In the genomic region with DNA sequence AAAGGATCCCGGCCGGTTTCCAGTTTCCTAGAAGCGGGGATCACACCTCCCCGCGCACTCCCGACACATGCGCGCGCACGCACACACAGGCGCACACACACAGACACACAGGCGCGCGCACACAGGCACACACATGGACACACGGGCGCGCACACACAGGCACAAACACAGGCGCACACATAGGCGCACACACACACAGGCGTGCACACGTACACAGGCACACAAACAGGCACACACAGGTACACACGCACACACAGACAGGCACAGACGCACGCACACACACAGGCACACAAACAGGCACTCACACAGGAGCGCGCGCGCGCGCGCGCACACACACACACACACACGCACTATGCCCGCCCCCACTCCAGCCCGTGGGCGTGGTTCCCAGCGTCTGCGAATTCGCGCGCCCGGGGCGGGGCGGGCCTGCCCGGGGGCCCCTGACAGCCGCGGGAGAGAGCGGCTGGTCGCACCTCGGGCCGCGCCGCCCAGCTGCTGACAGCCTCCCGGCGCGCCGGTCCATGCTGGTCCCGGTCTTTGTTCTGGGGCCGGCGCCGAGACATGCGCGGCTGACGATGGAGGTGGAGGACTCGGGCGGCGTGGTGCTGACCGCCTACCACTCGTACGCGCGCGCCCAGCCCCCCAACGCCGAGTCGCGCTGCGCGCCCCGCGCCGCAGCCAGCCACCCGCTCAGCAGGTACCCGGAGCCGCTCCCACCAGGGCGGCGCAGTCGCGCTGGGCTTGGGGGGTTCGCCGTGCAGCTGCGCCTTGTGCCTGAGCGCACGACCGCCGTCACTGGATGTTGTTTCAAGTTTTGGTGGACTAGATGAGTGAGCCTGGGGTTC, we compare ENCODE assay signal across 8 cellular contexts. TPM values are rescaled to one million over a fixed set of nuclear protein-coding genes. Genes with fewer than 3 reads are reported as not detected.
A peak's percentile ranks its signal among the peaks of the same experiment; 100 is the strongest.
DNase-seq lines count a peak whose midpoint lies in the region; ATAC-seq, FAIRE-seq and TF ChIP-seq lines count a peak whose summit lies in the region.

A gene with protein sequence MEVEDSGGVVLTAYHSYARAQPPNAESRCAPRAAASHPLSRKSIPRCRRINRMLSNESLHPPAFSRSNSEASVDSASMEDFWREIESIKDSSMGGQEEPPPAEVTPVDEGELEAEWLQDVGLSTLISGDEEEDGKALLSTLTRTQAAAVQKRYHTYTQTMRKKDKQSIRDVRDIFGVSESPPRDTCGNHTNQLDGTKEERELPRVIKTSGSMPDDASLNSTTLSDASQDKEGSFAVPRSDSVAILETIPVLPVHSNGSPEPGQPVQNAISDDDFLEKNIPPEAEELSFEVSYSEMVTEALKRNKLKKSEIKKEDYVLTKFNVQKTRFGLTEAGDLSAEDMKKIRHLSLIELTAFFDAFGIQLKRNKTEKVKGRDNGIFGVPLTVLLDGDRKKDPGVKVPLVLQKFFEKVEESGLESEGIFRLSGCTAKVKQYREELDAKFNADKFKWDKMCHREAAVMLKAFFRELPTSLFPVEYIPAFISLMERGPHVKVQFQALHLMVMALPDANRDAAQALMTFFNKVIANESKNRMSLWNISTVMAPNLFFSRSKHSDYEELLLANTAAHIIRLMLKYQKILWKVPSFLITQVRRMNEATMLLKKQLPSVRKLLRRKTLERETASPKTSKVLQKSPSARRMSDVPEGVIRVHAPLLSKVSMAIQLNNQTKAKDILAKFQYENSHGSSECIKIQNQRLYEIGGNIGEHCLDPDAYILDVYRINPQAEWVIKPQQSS (plus strand): TSS at position 470 of the 845 bp plus-strand sequence. CDS start 106 bp downstream, at position 576.

- peak within 1 kb of the TSS; percentile 16; the same call in 1 of the 2 replicates for H3K4me3 ChIP-seq in GM12878
- peak within 1 kb of the TSS; percentile 70 for H3K4me3 ChIP-seq in hepatocyte

- TF ChIP-seq RAD21 in GM12878 (IDR thresholded peaks at IDR 0.05; ENCODE audit: insufficient read depth, low read depth, low read length), result no peak

- in situ Hi-C loops in GM12878 (cut with MboI), result no loop called here

- TF ChIP-seq CTCF in GM12878 (IDR thresholded peaks at IDR 0.05 in 2 of 3, conservative IDR thresholded peaks at IDR 0.05 in 1 of 3; ENCODE audit: control insufficient read depth in 2 of 3, extremely low read depth in 1 of 3, insufficient read depth in 1 of 3, low read depth in 3 of 3, low read length in 3 of 3) (no peak), hepatocyte (IDR thresholded peaks at IDR 0.05; ENCODE audit: poor library complexity) (peak; percentile 43)

- POLR2A ChIA-PET in GM12878 (lab: Charles Lee), result no interaction called here

- peak within 1 kb of the TSS; percentile 38; the same call in 1 of the 2 replicates for H3K4me2 ChIP-seq in GM12878 (ENCODE audit: control insufficient read depth, insufficient read depth)
- peak within 1 kb of the TSS; percentile 76 for H3K4me2 ChIP-seq in hepatocyte

- no peaks in the 10 kb centered on the region for H4K20me1 ChIP-seq in GM12878 (ENCODE audit: control insufficient read depth, insufficient read depth)
- no peaks in the 10 kb centered on the region for H4K20me1 ChIP-seq in hepatocyte (ENCODE audit: insufficient read depth, poor library complexity, severe bottlenecking)

- H3K27me3 ChIP-seq in GM12878 (replicated peaks in 1 of 2; ENCODE audit: control insufficient read depth in 2 of 2, insufficient read depth in 2 of 2, low read length in 1 of 2) (peaks cover 0 to 2% of the 10 kb centered on the region in 2 experiments; a peak in 2 of 4 replicates), hepatocyte (no peaks in the 10 kb centered on the region)

- H3K27ac ChIP-seq in GM12878 (ENCODE audit: control insufficient read depth, insufficient read depth) (no peak within 1 kb of the TSS), hepatocyte (peak within 1 kb of the TSS; percentile 92)

- intact Hi-C loops in GM12878 (cut with micrococcal nuclease; ENCODE audit: unreplicated experiment), result no loop called here
- intact Hi-C loops in posterior vena cava (cut with DNase I), result loop anchor here in 1 of 2 donors (5.0 to 10.0 kb wide), 3 partner anchors 55 to 185 kb away; no protein-coding TSS in a partner anchor

- H2AFZ ChIP-seq in GM12878 (ENCODE audit: control insufficient read depth, low read depth, low read length), result peak within 1 kb of the TSS; percentile 23; the same call in 1 of the 2 replicates
- H2AFZ ChIP-seq in hepatocyte, result peak within 1 kb of the TSS; percentile 11

- H3K9ac ChIP-seq in GM12878 (ENCODE audit: control insufficient read depth, insufficient read depth, low read length), result no peak within 1 kb of the TSS

- TF ChIP-seq EP300 in GM12878 (IDR thresholded peaks at IDR 0.05; ENCODE audit: borderline replicate concordance in 1 of 2, control insufficient read depth in 1 of 2, low read depth in 2 of 2, low read length in 2 of 2), result no peak

- SMC1A ChIA-PET in GM12878 (lab: Charles Lee; ENCODE audit: uncharacterized antibody, unreplicated experiment), result no interaction called here

- no TSS peak for BruUV-seq in GM12878 (replicated peaks; lab: Mats Ljungman, UMichigan)

- CTCF ChIA-PET in GM12878 (lab: Yijun Ruan, JAX), result no interaction called here

- H3K4me1 ChIP-seq in GM12878 (ENCODE audit: control insufficient read depth, insufficient read depth, low read length) (no peaks in the 10 kb centered on the region), hepatocyte (ENCODE audit: insufficient read depth) (peaks cover 23% of the 10 kb centered on the region)

- FAIRE-seq in GM12878 (lab: Jason Lieb, UNC), result no peak

- H3K9me2 ChIP-seq in hepatocyte (replicated peaks; ENCODE audit: insufficient read depth), result no peaks in the 10 kb centered on the region

- no peaks in the 10 kb centered on the region for H3K9me3 ChIP-seq in GM12878 (replicated peaks; ENCODE audit: control insufficient read depth, insufficient read depth, low read length)
- H3K9me3 ChIP-seq in hepatocyte (ENCODE audit: low read depth), result no peaks in the 10 kb centered on the region

- TF ChIP-seq POLR2A in GM12878 (IDR thresholded peaks at IDR 0.05; ENCODE audit: low read depth, low read length), result no peak

- 6% methylated on average over 28 of the region's 96 CpGs for WGBS in GM12878 (ENCODE audit: insufficient coverage, insufficient replicate concordance, low lambda C conversion rate, missing lambda C conversion rate)
- 1% methylated on average over 70 of the region's 96 CpGs for WGBS in hepatocyte (ENCODE audit: low lambda C conversion rate, missing lambda C conversion rate)

- DNase-seq in activated gamma-delta T cell (lab: John Stamatoyannopoulos, UW) (peak; percentile 7), activated gamma-delta T cell treated with Interleukin-2 at 50 U/mL for 16 hours (no peak), NCI-H526 (lab: John Stamatoyannopoulos, UW) (peak; percentile 79 to 90), GM12878 (ENCODE audit: low read depth, low spot score) (no peak), hepatocyte (ENCODE audit: low spot score) (peak; percentile 96), posterior vena cava (ENCODE audit: low spot score) (peak; percentile 89)
- no peak for DNase-seq in NK-92 treated with Interleukin-12 subunit alpha and Interleukin-12 subunit beta, amount 100 ng/mL, for 24 hours (lab: John Stamatoyannopoulos, UW)

- RAD21 ChIA-PET in GM12878 (lab: Charles Lee; ENCODE audit: unreplicated experiment), result no interaction called here

- peak; percentile 86 for ATAC-seq in HG03135 (IDR thresholded peaks at IDR 0.05; ENCODE audit: unreplicated experiment)
- peak; percentile 42 for ATAC-seq in GM12878

- H3K36me3 ChIP-seq in GM12878 (ENCODE audit: control insufficient read depth in 2 of 2, insufficient read depth in 2 of 2, low read length in 1 of 2) (no peaks in the 10 kb centered on the region), hepatocyte (replicated peaks; ENCODE audit: insufficient read depth, low read depth) (no peaks in the 10 kb centered on the region)

- no peaks in the 10 kb centered on the region for H3K79me2 ChIP-seq in GM12878 (ENCODE audit: control insufficient read depth, insufficient read depth, low read length)
- peaks cover 32% of the 10 kb centered on the region for H3K79me2 ChIP-seq in hepatocyte

TF ChIP-seq in GM12878, 131 proteins besides CTCF, POLR2A, EP300 and RAD21:
- TF ChIP-seq EZH2 (IDR thresholded peaks at IDR 0.05; ENCODE audit: borderline replicate concordance, control insufficient read depth, low read depth, low read length), result no peak

RNA-seq across cellular contexts. Expression of the gene that starts here (rescaled TPM):
- not detected in 2 replicates for total RNA-seq in GM12878 (2013; cell fraction: nucleolus; rRNA removed)
- not detected in 2 replicates for total RNA-seq in GM12878 (2014; rRNA removed)
- not detected in 2 replicates for total RNA-seq in GM12878 (2014; rRNA removed; fragmentation: Illumina TruSeq; extraction: Trizol)
- not detected in 2 replicates for total RNA-seq in GM12878 (2021)
- polyA plus RNA-seq in GM12878 (2011; ENCODE audit: low read depth), result not detected
- polyA plus RNA-seq in GM12878 (2011; rRNA removed), result not detected in 2 replicates
- polyA plus RNA-seq in GM12878 (2011; cell fraction: cytosol; rRNA removed), result not detected in 2 replicates
- polyA plus RNA-seq in GM12878 (2011; cell fraction: nucleus; rRNA removed), result not detected in 2 replicates
- polyA plus RNA-seq in GM12878 (2012), result not detected in 2 replicates
- polyA plus RNA-seq in GM12878 (2014; fragmentation: Illumina TruSeq; extraction: Trizol), result not detected in 2 replicates
- polyA plus RNA-seq in GM12878 (2014; fragmentation: Nextera tagmentation; extraction: Ambion mirVana), result not detected
- polyA plus RNA-seq in GM12878 (2014; rRNA removed), result not detected in 2 replicates
- not detected for polyA plus RNA-seq in GM12878 (2016; fragmentation: Nextera tagmentation; extraction: Ambion mirVana)
- polyA minus RNA-seq in GM12878 (2011; rRNA and poly(A)+ RNA removed), result not detected in 2 replicates
- not detected in 2 replicates for polyA minus RNA-seq in GM12878 (2011; cell fraction: cytosol; rRNA and poly(A)+ RNA removed)
- polyA minus RNA-seq in GM12878 (2011; cell fraction: nucleus; rRNA and poly(A)+ RNA removed), result not detected in 2 replicates
- total RNA-seq in hepatocyte, result 60.7 and 71.3 TPM in 2 replicates
- polyA plus RNA-seq in hepatocyte, result 20.7 and 23.5 TPM in 2 replicates
- 10 to 100 TPM; 15.6 to 26.2 TPM for total RNA-seq in posterior vena cava

Comparison
In these comparisons a context has a peak if more than half of its experiments do, and no peak if none do; other contexts are left out.
1. RNA of the gene that starts here (total RNA-seq): 60.7 to 71.3 TPM in hepatocyte and 15.6 to 26.2 TPM in posterior vena cava; not detected in GM12878; every median in the first group is over 10 times any median in the second.
2. RNA of the gene that starts here (polyA plus RNA-seq): 20.7 to 23.5 TPM in hepatocyte; not detected in GM12878; every median in the first group is over 10 times any median in the second.
3. DNase-seq: peak in activated gamma-delta T cell (single experiment), NCI-H526 (2 of 2), hepatocyte (single experiment) and posterior vena cava (single experiment); none in activated gamma-delta T cell treated with Interleukin-2 at 50 U/mL for 16 hours (single experiment), GM12878 (single experiment) and NK-92 treated with Interleukin-12 subunit alpha and Interleukin-12 subunit beta, amount 100 ng/mL, for 24 hours (single experiment).
4. Peak in ATAC-seq, H3K4me3 ChIP-seq and H3K4me2 ChIP-seq in GM12878; RNA of the gene not detected or under 1 TPM.